In the genomic region with DNA sequence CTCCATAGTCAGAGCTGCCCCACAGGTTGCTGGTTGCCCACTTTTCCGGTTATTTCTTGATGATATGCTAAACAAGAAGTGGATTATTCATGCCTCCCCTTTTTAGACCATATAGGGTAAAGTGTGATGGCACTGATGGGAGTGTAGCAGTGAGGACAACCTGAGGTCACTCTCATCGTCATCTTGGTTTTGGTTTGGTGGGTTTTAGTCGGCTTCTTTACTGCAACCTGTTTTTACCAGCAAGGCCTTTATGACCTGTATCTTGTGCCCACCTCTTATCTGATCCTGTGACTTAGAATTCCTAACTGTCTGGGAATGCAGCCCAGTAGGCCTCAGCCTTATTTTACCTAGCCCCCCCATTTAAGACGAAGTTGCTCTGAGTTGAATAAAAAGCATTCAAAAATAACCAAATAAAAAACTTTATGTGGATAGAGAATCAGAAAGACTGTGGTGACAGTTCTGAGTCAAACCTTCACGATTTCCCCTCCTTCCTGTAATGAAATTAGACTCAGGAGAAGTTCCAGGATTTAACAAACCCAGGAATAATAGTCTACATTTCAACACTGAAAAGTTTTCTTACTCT, we compare ENCODE assay signal across 1 cellular context.
TF ChIP-seq lines count a peak whose summit lies in the region.

No MANE protein-coding gene starts in this region.

TF ChIP-seq in A549, 52 proteins besides CTCF, POLR2A, EP300 and RAD21 (continued from another document):
- no peak for TF ChIP-seq HMGXB4 (CRISPR knock-in tag; IDR thresholded peaks at IDR 0.05; ENCODE audit: borderline replicate concordance)
- TF ChIP-seq CBX2 (IDR thresholded peaks at IDR 0.05; ENCODE audit: borderline replicate concordance, low read depth), result no peak
- TF ChIP-seq SREBF2 (IDR thresholded peaks at IDR 0.05), result no peak
- 0 out of 4 replicates have a peak, but pooled peaks of 1 of the 2 experiments have one; percentile 14 for TF ChIP-seq CEBPB (IDR thresholded peaks at IDR 0.05)
- no peak for TF ChIP-seq KDM1A (IDR thresholded peaks at IDR 0.05; ENCODE audit: low read depth)
- TF ChIP-seq, protein P1, sequence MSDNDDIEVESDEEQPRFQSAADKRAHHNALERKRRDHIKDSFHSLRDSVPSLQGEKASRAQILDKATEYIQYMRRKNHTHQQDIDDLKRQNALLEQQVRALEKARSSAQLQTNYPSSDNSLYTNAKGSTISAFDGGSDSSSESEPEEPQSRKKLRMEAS (IDR thresholded peaks at IDR 0.05), result no peak
- no peak for TF ChIP-seq MYC (IDR thresholded peaks at IDR 0.05; ENCODE audit: borderline replicate concordance, low read length)
- TF ChIP-seq NR3C1 (IDR thresholded peaks at IDR 0.05), result no peak
- 0 out of 2 replicates have a peak, but pooled peaks have one; percentile 40 for TF ChIP-seq HOXB13 (CRISPR knock-in tag; IDR thresholded peaks at IDR 0.05; ENCODE audit: low read depth)
- TF ChIP-seq SMC3 (IDR thresholded peaks at IDR 0.05), result no peak
- TF ChIP-seq, protein P2, sequence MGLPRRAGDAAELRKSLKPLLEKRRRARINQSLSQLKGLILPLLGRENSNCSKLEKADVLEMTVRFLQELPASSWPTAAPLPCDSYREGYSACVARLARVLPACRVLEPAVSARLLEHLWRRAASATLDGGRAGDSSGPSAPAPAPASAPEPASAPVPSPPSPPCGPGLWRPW (IDR thresholded peaks at IDR 0.05), result no peak
- TF ChIP-seq GATA3 (IDR thresholded peaks at IDR 0.05; ENCODE audit: borderline replicate concordance), result peak; percentile 58
- no peak for TF ChIP-seq RARB (CRISPR knock-in tag; IDR thresholded peaks at IDR 0.05)
TF ChIP-seq in A549: peak in this region for 4.
